Comparison of ENCODE assay signal across 15 cellular contexts in genomic region chr7:73985737-73986141, GRCh38. TPM values are rescaled to one million over a fixed set of nuclear protein-coding genes. Genes with fewer than 3 reads are reported as not detected.
A peak's percentile ranks its signal among the peaks of the same experiment; 100 is the strongest.
DNase-seq lines count a peak whose midpoint lies in the region; ATAC-seq and TF ChIP-seq lines count a peak whose summit lies in the region.
"Had no signal": no experiment of that assay in that cellular context is flagged by ENCODE, and none has a peak within 500 bp of the region (broad histone marks: within the 10 kb centered on the region; RNA-seq: fewer than 3 reads in every experiment).

No MANE protein-coding gene starts in this region.

- H3K36me3 ChIP-seq in heart right ventricle (no peaks in the 10 kb centered on the region), osteoblast (ENCODE audit: insufficient read depth, low read length) (no peaks in the 10 kb centered on the region), vagina (no peaks in the 10 kb centered on the region)

- peaks cover 0 to 31% (median 10%) of the 10 kb centered on the region in 9 donors for H3K4me1 ChIP-seq in heart right ventricle
- H3K4me1 ChIP-seq in osteoblast (ENCODE audit: insufficient read depth, low read length): no peaks in the 10 kb centered on the region
- peaks cover 21% of the 10 kb centered on the region for H3K4me1 ChIP-seq in vagina

- H3K79me2 ChIP-seq in osteoblast (ENCODE audit: insufficient read depth, low read length): no peaks in the 10 kb centered on the region

- H4K20me1 ChIP-seq in osteoblast (ENCODE audit: insufficient read depth, low read length): no peaks in the 10 kb centered on the region

- no peaks in the 10 kb centered on the region for H3K9me3 ChIP-seq in heart right ventricle
- H3K9me3 ChIP-seq in osteoblast (ENCODE audit: low read depth, low read length): no peaks in the 10 kb centered on the region
- no peaks in the 10 kb centered on the region for H3K9me3 ChIP-seq in vagina

- 73 to 84% methylated on average over 13 of the region's 13 CpGs for WGBS in heart right ventricle, 2 donors

- H2AFZ ChIP-seq in osteoblast (ENCODE audit: low read length): no peak overlapping the region

- H3K4me3 ChIP-seq in heart right ventricle (no peak overlapping the region), osteoblast (ENCODE audit: insufficient read depth, low read length) (no peak overlapping the region), vagina (no peak overlapping the region)
- H3K4me3 ChIP-seq: dorsolateral prefrontal cortex had no signal

- H3K27me3 ChIP-seq in heart right ventricle (no peaks in the 10 kb centered on the region), osteoblast (ENCODE audit: insufficient read depth, low read length) (peaks cover 6% of the 10 kb centered on the region), vagina (no peaks in the 10 kb centered on the region)
- H3K27me3 ChIP-seq: dorsolateral prefrontal cortex had no signal

- DNase-seq in Right ventricle myocardium inferior (ENCODE audit: missing footprints) (no peak), cardiac septum (ENCODE audit: low spot score) (no peak), heart right ventricle (no peak), osteoblast (ENCODE audit: insufficient read length, low spot score, missing footprints) (peak; percentile 82), vagina (ENCODE audit: extremely low spot score in 2 of 2) (no peak), NCI-H526 treated with DMSO at 0.1 percent for 48 hours (lab: John Stamatoyannopoulos, UW) (no peak), DMS79 (lab: John Stamatoyannopoulos, UW) (no peak)
- DNase-seq: activated effector memory CD4-positive, alpha-beta T cell treated with anti-CD3 and anti-CD28 coated beads, Interleukin-2, amount 50 U/mL, for 16 hours; CD4-positive, CD25-positive, alpha-beta regulatory T cell; dorsolateral prefrontal cortex; MM.1S; NCI-H2029 treated with DMSO at 0.1 percent for 48 hours; NCI-H69; stimulated activated CD4-positive, alpha-beta T cell treated with anti-CD3 and anti-CD28 coated beads, Interleukin-2, amount 100 ng/mL, for 24 hours had no signal

- no peak overlapping the region for H3K4me2 ChIP-seq in osteoblast (ENCODE audit: insufficient read depth, low read length)

- H3K27ac ChIP-seq in heart right ventricle: peak overlapping the region in 8 of 10 donors; percentile 10 to 58 (median 46)
- H3K27ac ChIP-seq in osteoblast (ENCODE audit: low read depth, low read length): no peak overlapping the region
- H3K27ac ChIP-seq in vagina: peak overlapping the region; percentile 63
- H3K27ac ChIP-seq: dorsolateral prefrontal cortex had no signal

- ATAC-seq in Right ventricle myocardium inferior (peak; percentile 35), heart right ventricle (peak in 7 of 8 donors; percentile 16 to 61 (median 30)), HG03139 (IDR thresholded peaks at IDR 0.05; ENCODE audit: unreplicated experiment) (no peak)

- TF ChIP-seq CTCF in heart right ventricle (IDR thresholded peaks at IDR 0.05) (peak in 1 of 9 donors; percentile 8), osteoblast (IDR thresholded peaks at IDR 0.05; ENCODE audit: extremely low read depth, low read depth, low read length) (no peak), vagina (IDR thresholded peaks at IDR 0.05) (no peak)

- intact Hi-C loops in Right ventricle myocardium inferior (cut with DNase I) (no loop called here), cardiac septum (cut with DNase I) (no loop called here), heart right ventricle (cut with DNase I) (loop anchor here in 3 of 10 donors (5.0 kb wide), 2 partner anchors 37 to 42 kb away; partner anchors contain the start of gene ELN (in 2 of the 3)), vagina (cut with DNase I) (no loop called here)

- no peak for TF ChIP-seq POLR2A in vagina (IDR thresholded peaks at IDR 0.05)

RNA-seq across cellular contexts. Expression of gene ELN, which starts 42.2 kb away (rescaled TPM):
- total RNA-seq in Right ventricle myocardium inferior: 29.9 TPM
- 41.2 TPM for total RNA-seq in cardiac septum
- total RNA-seq in heart right ventricle: 10 to 100 TPM; 14.2 to 65.0 (median 22.0) TPM
- 10 to 100 TPM; 65.8 to 99.8 TPM for polyA plus RNA-seq in heart right ventricle
- total RNA-seq in osteoblast: 69.1 and 113 TPM in 2 replicates
- 38.3 TPM for total RNA-seq in vagina
- polyA plus RNA-seq: CD4-positive, CD25-positive, alpha-beta regulatory T cell had no signal
